Comparison of ENCODE assay signal across 8 cellular contexts in genomic region chr9:129026442-129027223, GRCh38. TPM values are rescaled to one million over a fixed set of nuclear protein-coding genes. Genes with fewer than 3 reads are reported as not detected.
DNase-seq lines count a peak whose midpoint lies in the region; ATAC-seq, FAIRE-seq and TF ChIP-seq lines count a peak whose summit lies in the region.

No MANE protein-coding gene starts in this region.

- no peak for TF ChIP-seq CTCF in CD8-positive, alpha-beta T cell (IDR thresholded peaks at IDR 0.05)
- no peak for TF ChIP-seq CTCF in GM12878 (IDR thresholded peaks at IDR 0.05 in 2 of 3, conservative IDR thresholded peaks at IDR 0.05 in 1 of 3; ENCODE audit: control insufficient read depth in 2 of 3, extremely low read depth in 1 of 3, insufficient read depth in 1 of 3, low read depth in 3 of 3, low read length in 3 of 3)
- TF ChIP-seq CTCF in lower lobe of right lung (IDR thresholded peaks at IDR 0.05), result no peak
- no peak for TF ChIP-seq CTCF in upper lobe of left lung (IDR thresholded peaks at IDR 0.05)

- no peaks in the 10 kb centered on the region for H3K9me3 Mint-ChIP-seq in CD8-positive, alpha-beta T cell

- H3K36me3 ChIP-seq in CD8-positive, alpha-beta T cell (ENCODE audit: insufficient read depth, low read length), result no peaks in the 10 kb centered on the region
- no peaks in the 10 kb centered on the region for H3K36me3 ChIP-seq in GM12878 (ENCODE audit: control insufficient read depth in 2 of 2, insufficient read depth in 2 of 2, low read length in 1 of 2)
- no peaks in the 10 kb centered on the region for H3K36me3 ChIP-seq in lower lobe of right lung
- H3K36me3 ChIP-seq in upper lobe of left lung, result no peaks in the 10 kb centered on the region

- no peak overlapping the region for H3K27ac ChIP-seq in CD8-positive, alpha-beta T cell (ENCODE audit: low read depth, low read length)
- H3K27ac ChIP-seq in GM12878 (ENCODE audit: control insufficient read depth, insufficient read depth) (peak overlapping the region; percentile 74; the same call in 1 of the 2 replicates), lower lobe of right lung (peak overlapping the region; percentile 78), upper lobe of left lung (peak overlapping the region; percentile 10 to 64 (median 38))

- no peaks in the 10 kb centered on the region for H3K27me3 Mint-ChIP-seq in CD8-positive, alpha-beta T cell (ENCODE audit: low read depth)

- H3K9ac ChIP-seq in GM12878 (ENCODE audit: control insufficient read depth, insufficient read depth, low read length), result no peak overlapping the region; the same call in 1 of the 2 replicates

- POLR2A ChIA-PET in CD8-positive, alpha-beta T cell (lab: Charles Lee), result no interaction called here
- POLR2A ChIA-PET in GM12878 (lab: Charles Lee), result no interaction called here

- H2AFZ ChIP-seq in GM12878 (ENCODE audit: control insufficient read depth, low read depth, low read length), result no peak overlapping the region

- no peaks in the 10 kb centered on the region for H3K27me3 ChIP-seq in CD8-positive, alpha-beta T cell (ENCODE audit: insufficient read depth, low read length)
- H3K27me3 ChIP-seq in GM12878 (replicated peaks in 1 of 2; ENCODE audit: control insufficient read depth in 2 of 2, insufficient read depth in 2 of 2, low read length in 1 of 2) (no peaks in the 10 kb centered on the region), lower lobe of right lung (ENCODE audit: low read depth) (no peaks in the 10 kb centered on the region), upper lobe of left lung (no peaks in the 10 kb centered on the region)

- peak overlapping the region; percentile 83 for H3K4me3 Mint-ChIP-seq in CD8-positive, alpha-beta T cell

- H4K20me1 ChIP-seq in GM12878 (ENCODE audit: control insufficient read depth, insufficient read depth), result no peaks in the 10 kb centered on the region

- TF ChIP-seq RAD21 in GM12878 (IDR thresholded peaks at IDR 0.05; ENCODE audit: insufficient read depth, low read depth, low read length), result no peak

- SMC1A ChIA-PET in GM12878 (lab: Charles Lee; ENCODE audit: uncharacterized antibody, unreplicated experiment), result no interaction called here

- no peak for ATAC-seq in CD8-positive, alpha-beta T cell
- ATAC-seq in GM12878 (no peak), lower lobe of right lung (peak in 1 of 2 donors; percentile 20), upper lobe of left lung (ENCODE audit: low FRiP score in 2 of 2) (no peak), HG02678 (IDR thresholded peaks at IDR 0.05; ENCODE audit: unreplicated experiment) (no peak), HG02938 (IDR thresholded peaks at IDR 0.05; ENCODE audit: unreplicated experiment) (no peak)

- in situ Hi-C loops in GM12878 (cut with MboI), result no loop called here

- BruUV-seq in GM12878 (replicated peaks; lab: Mats Ljungman, UMichigan), result no TSS peak

- peaks cover 13% of the 10 kb centered on the region for H3K79me2 ChIP-seq in GM12878 (ENCODE audit: control insufficient read depth, insufficient read depth, low read length)

- H3K27ac Mint-ChIP-seq in CD8-positive, alpha-beta T cell, result no peak overlapping the region

- H3K4me1 Mint-ChIP-seq in CD8-positive, alpha-beta T cell (ENCODE audit: low read depth), result peaks cover 33% of the 10 kb centered on the region

- H3K4me2 ChIP-seq in GM12878 (ENCODE audit: control insufficient read depth, insufficient read depth), result peak overlapping the region; percentile 100

- RAD21 ChIA-PET in GM12878 (lab: Charles Lee; ENCODE audit: unreplicated experiment), result no interaction called here

- TF ChIP-seq POLR2A in GM12878 (IDR thresholded peaks at IDR 0.05; ENCODE audit: low read depth, low read length), result no peak
- no peak for TF ChIP-seq POLR2A in upper lobe of left lung (IDR thresholded peaks at IDR 0.05)

- no peak for DNase-seq in CD8-positive, alpha-beta T cell
- DNase-seq in Jurkat, Clone E6-1 (ENCODE audit: low read depth, low spot score), result no peak
- DNase-seq in GM12878 (ENCODE audit: low read depth, low spot score) (no peak), lower lobe of right lung (no peak), upper lobe of left lung (peak in 1 of 2 donors; percentile 48)
- no peak for DNase-seq in activated CD4-positive, CD25-positive, alpha-beta regulatory T cell treated with anti-CD3 and anti-CD28 coated beads, Interleukin-2, amount 50 U/mL, for 72 hours

- peak overlapping the region; percentile 51 for H3K4me3 ChIP-seq in CD8-positive, alpha-beta T cell (ENCODE audit: low read depth, low read length)
- H3K4me3 ChIP-seq in Jurkat, Clone E6-1 (ENCODE audit: low read length), result peak overlapping the region; percentile 86
- peak overlapping the region; percentile 78 for H3K4me3 ChIP-seq in GM12878
- peak overlapping the region; percentile 91 for H3K4me3 ChIP-seq in lower lobe of right lung
- peak overlapping the region in 2 of 4 donors; percentile 75 to 89 for H3K4me3 ChIP-seq in upper lobe of left lung

- H3K9me3 ChIP-seq in CD8-positive, alpha-beta T cell (ENCODE audit: low read length), result no peaks in the 10 kb centered on the region
- H3K9me3 ChIP-seq in GM12878 (replicated peaks; ENCODE audit: control insufficient read depth, insufficient read depth, low read length) (no peaks in the 10 kb centered on the region), lower lobe of right lung (no peaks in the 10 kb centered on the region), upper lobe of left lung (no peaks in the 10 kb centered on the region)

- FAIRE-seq in GM12878 (lab: Jason Lieb, UNC), result no peak

- WGBS in GM12878 (ENCODE audit: insufficient coverage, insufficient replicate concordance, low lambda C conversion rate, missing lambda C conversion rate), result 81% methylated on average over 17 of the region's 17 CpGs
- 57 to 60% methylated on average over 15 to 17 of the region's 17 CpGs for WGBS in upper lobe of left lung, 2 donors

- CTCF ChIA-PET in CD8-positive, alpha-beta T cell (lab: Charles Lee), result no interaction called here
- CTCF ChIA-PET in GM12878 (lab: Yijun Ruan, JAX), result no interaction called here

- TF ChIP-seq EP300 in GM12878 (IDR thresholded peaks at IDR 0.05; ENCODE audit: borderline replicate concordance in 1 of 2, control insufficient read depth in 1 of 2, low read depth in 2 of 2, low read length in 2 of 2) (no peak), upper lobe of left lung (IDR thresholded peaks at IDR 0.05) (no peak)

- H3K36me3 Mint-ChIP-seq in CD8-positive, alpha-beta T cell, result peaks cover 8% of the 10 kb centered on the region

- H3K4me1 ChIP-seq in CD8-positive, alpha-beta T cell (ENCODE audit: insufficient read depth, low read length), result peaks cover 13% of the 10 kb centered on the region
- H3K4me1 ChIP-seq in GM12878 (ENCODE audit: control insufficient read depth, insufficient read depth, low read length), result peaks cover 8% of the 10 kb centered on the region
- H3K4me1 ChIP-seq in lower lobe of right lung, result peaks cover 23% of the 10 kb centered on the region
- peaks cover 25 to 28% (median 27%) of the 10 kb centered on the region in 4 donors for H3K4me1 ChIP-seq in upper lobe of left lung

- intact Hi-C loops in CD8-positive, alpha-beta T cell (cut with DNase I, micrococcal nuclease), result loop anchor here (5.0 to 10.0 kb wide), 4 partner anchors 79 to 774 kb away; partner anchors contain the start of genes DOLK (in 1 of the 2), NUP188 (in 1 of the 2), SPOUT1 (in 1 of the 2) and ZER1 (in 1 of the 2)
- intact Hi-C loops in GM12878 (cut with micrococcal nuclease; ENCODE audit: unreplicated experiment), result no loop called here
- intact Hi-C loops in lower lobe of right lung (cut with DNase I), result no loop called here

RNA-seq across cellular contexts. Expression of gene SH3GLB2, which starts 1.5 kb away (rescaled TPM):
- total RNA-seq in CD8-positive, alpha-beta T cell, result 10 to 100 TPM; 64.9 to 68.3 TPM
- polyA plus RNA-seq in Jurkat, Clone E6-1 (2012; ENCODE audit: insufficient read depth, insufficient read length), result 72.3 TPM
- total RNA-seq in GM12878 (2013; cell fraction: nucleolus; rRNA removed), result 51.4 and 58.4 TPM in 2 replicates
- total RNA-seq in GM12878 (2014; rRNA removed) (38.4 and 40.2 TPM in 2 replicates), GM12878 (2014; rRNA removed; fragmentation: Illumina TruSeq; extraction: Trizol) (19.0 and 20.3 TPM in 2 replicates), GM12878 (2021) (57.8 and 59.9 TPM in 2 replicates), lower lobe of right lung (94.7 TPM), upper lobe of left lung (100 to 1,000 TPM in 2 of 6 donors, 10 to 100 TPM in 4; 69.6 to 202 (median 94.1) TPM)
- polyA plus RNA-seq in GM12878 (2011; ENCODE audit: low read depth), result 7.0 TPM
- polyA plus RNA-seq in GM12878 (2011; rRNA removed) (17.4 and 34.8 TPM in 2 replicates), GM12878 (2014; fragmentation: Illumina TruSeq; extraction: Trizol) (7.0 and 31.5 TPM in 2 replicates), GM12878 (2014; fragmentation: Nextera tagmentation; extraction: Ambion mirVana) (1 to 10 TPM in 1 of 2 experiments, under 1 TPM in 1; 0.21 to 1.2 TPM), GM12878 (2014; rRNA removed) (58.7 and 61.3 TPM in 2 replicates), GM12878 (2016; fragmentation: Nextera tagmentation; extraction: Ambion mirVana) (10 to 100 TPM in 1 of 2 experiments, 1 to 10 TPM in 1; 5.5 to 30.1 TPM)
- 43.0 and 61.6 TPM in 2 replicates for polyA plus RNA-seq in GM12878 (2011; cell fraction: cytosol; rRNA removed)
- polyA plus RNA-seq in GM12878 (2011; cell fraction: nucleus; rRNA removed), result 314 and 330 TPM in 2 replicates
- polyA plus RNA-seq in GM12878 (2012), result 30.4 and 35.1 TPM in 2 replicates
- 16.0 and 28.9 TPM in 2 replicates for polyA minus RNA-seq in GM12878 (2011; rRNA and poly(A)+ RNA removed)
- polyA minus RNA-seq in GM12878 (2011; cell fraction: cytosol; rRNA and poly(A)+ RNA removed), result 10.8 and 18.7 TPM in 2 replicates
- 17.4 and 24.1 TPM in 2 replicates for polyA minus RNA-seq in GM12878 (2011; cell fraction: nucleus; rRNA and poly(A)+ RNA removed)

RNA-seq across cellular contexts. Expression of gene MIGA2, which starts 9.8 kb away (rescaled TPM):
- total RNA-seq in CD8-positive, alpha-beta T cell, result 10 to 100 TPM; 63.5 to 69.0 TPM
- polyA plus RNA-seq in Jurkat, Clone E6-1 (2012; ENCODE audit: insufficient read depth, insufficient read length), result 24.8 TPM
- total RNA-seq in GM12878 (2013; cell fraction: nucleolus; rRNA removed), result 75.6 and 86.7 TPM in 2 replicates
- total RNA-seq in GM12878 (2014; rRNA removed) (15.5 and 15.8 TPM in 2 replicates), GM12878 (2014; rRNA removed; fragmentation: Illumina TruSeq; extraction: Trizol) (7.9 and 8.1 TPM in 2 replicates), GM12878 (2021) (27.8 and 31.0 TPM in 2 replicates), lower lobe of right lung (21.2 TPM), upper lobe of left lung (10 to 100 TPM; 18.6 to 95.3 (median 28.6) TPM)
- polyA plus RNA-seq in GM12878 (2011; ENCODE audit: low read depth), result 7.5 TPM
- polyA plus RNA-seq in GM12878 (2011; rRNA removed) (6.2 and 9.5 TPM in 2 replicates), GM12878 (2014; fragmentation: Illumina TruSeq; extraction: Trizol) (1.5 and 6.7 TPM in 2 replicates), GM12878 (2014; fragmentation: Nextera tagmentation; extraction: Ambion mirVana) (under 1 TPM; 0.14 to 0.77 TPM), GM12878 (2014; rRNA removed) (27.3 and 28.0 TPM in 2 replicates), GM12878 (2016; fragmentation: Nextera tagmentation; extraction: Ambion mirVana) (10 to 100 TPM; 18.2 to 21.0 TPM)
- polyA plus RNA-seq in GM12878 (2011; cell fraction: cytosol; rRNA removed), result 12.4 and 21.6 TPM in 2 replicates
- polyA plus RNA-seq in GM12878 (2011; cell fraction: nucleus; rRNA removed), result 187 and 207 TPM in 2 replicates
- polyA plus RNA-seq in GM12878 (2012), result 14.0 and 17.2 TPM in 2 replicates
- 8.4 and 17.2 TPM in 2 replicates for polyA minus RNA-seq in GM12878 (2011; rRNA and poly(A)+ RNA removed)
- 4.9 and 7.5 TPM in 2 replicates for polyA minus RNA-seq in GM12878 (2011; cell fraction: cytosol; rRNA and poly(A)+ RNA removed)
- polyA minus RNA-seq in GM12878 (2011; cell fraction: nucleus; rRNA and poly(A)+ RNA removed), result 20.2 and 27.9 TPM in 2 replicates

RNA-seq across cellular contexts. Expression of gene DOLPP1, which starts 54.3 kb away (rescaled TPM):
- 1 to 10 TPM; 4.6 to 5.1 TPM for total RNA-seq in CD8-positive, alpha-beta T cell
- polyA plus RNA-seq in Jurkat, Clone E6-1 (2012; ENCODE audit: insufficient read depth, insufficient read length), result 21.1 TPM
- 6.4 and 8.2 TPM in 2 replicates for total RNA-seq in GM12878 (2013; cell fraction: nucleolus; rRNA removed)
- total RNA-seq in GM12878 (2014; rRNA removed) (12.6 and 13.0 TPM in 2 replicates), GM12878 (2014; rRNA removed; fragmentation: Illumina TruSeq; extraction: Trizol) (8.6 and 10.0 TPM in 2 replicates), GM12878 (2021) (15.2 TPM in 2 replicates), lower lobe of right lung (9.5 TPM), upper lobe of left lung (10 to 100 TPM in 2 of 6 donors, 1 to 10 TPM in 4; 3.9 to 14.8 (median 8.2) TPM)
- 3.9 TPM for polyA plus RNA-seq in GM12878 (2011; ENCODE audit: low read depth)
- polyA plus RNA-seq in GM12878 (2011; rRNA removed) (8.0 and 13.2 TPM in 2 replicates), GM12878 (2014; fragmentation: Illumina TruSeq; extraction: Trizol) (6.6 and 13.6 TPM in 2 replicates), GM12878 (2014; fragmentation: Nextera tagmentation; extraction: Ambion mirVana) (1 to 10 TPM in 1 of 2 experiments, under 1 TPM in 1; 0.76 to 3.5 TPM), GM12878 (2014; rRNA removed) (17.4 and 19.9 TPM in 2 replicates), GM12878 (2016; fragmentation: Nextera tagmentation; extraction: Ambion mirVana) (10 to 100 TPM; 18.9 to 19.2 TPM)
- 17.8 and 22.8 TPM in 2 replicates for polyA plus RNA-seq in GM12878 (2011; cell fraction: cytosol; rRNA removed)
- 22.8 and 28.4 TPM in 2 replicates for polyA plus RNA-seq in GM12878 (2011; cell fraction: nucleus; rRNA removed)
- 5.7 and 6.6 TPM in 2 replicates for polyA plus RNA-seq in GM12878 (2012)
- 9.2 and 14.9 TPM in 2 replicates for polyA minus RNA-seq in GM12878 (2011; rRNA and poly(A)+ RNA removed)
- polyA minus RNA-seq in GM12878 (2011; cell fraction: cytosol; rRNA and poly(A)+ RNA removed), result 5.1 and 5.5 TPM in 2 replicates
- polyA minus RNA-seq in GM12878 (2011; cell fraction: nucleus; rRNA and poly(A)+ RNA removed), result 4.4 and 7.9 TPM in 2 replicates

Comparison
In these comparisons a context has a peak if more than half of its experiments do, and no peak if none do; other contexts are left out.
1. intact Hi-C loops: an anchor here in CD8-positive, alpha-beta T cell (5.0 to 10.0 kb wide); none called in GM12878 and lower lobe of right lung.